In the genomic region with DNA sequence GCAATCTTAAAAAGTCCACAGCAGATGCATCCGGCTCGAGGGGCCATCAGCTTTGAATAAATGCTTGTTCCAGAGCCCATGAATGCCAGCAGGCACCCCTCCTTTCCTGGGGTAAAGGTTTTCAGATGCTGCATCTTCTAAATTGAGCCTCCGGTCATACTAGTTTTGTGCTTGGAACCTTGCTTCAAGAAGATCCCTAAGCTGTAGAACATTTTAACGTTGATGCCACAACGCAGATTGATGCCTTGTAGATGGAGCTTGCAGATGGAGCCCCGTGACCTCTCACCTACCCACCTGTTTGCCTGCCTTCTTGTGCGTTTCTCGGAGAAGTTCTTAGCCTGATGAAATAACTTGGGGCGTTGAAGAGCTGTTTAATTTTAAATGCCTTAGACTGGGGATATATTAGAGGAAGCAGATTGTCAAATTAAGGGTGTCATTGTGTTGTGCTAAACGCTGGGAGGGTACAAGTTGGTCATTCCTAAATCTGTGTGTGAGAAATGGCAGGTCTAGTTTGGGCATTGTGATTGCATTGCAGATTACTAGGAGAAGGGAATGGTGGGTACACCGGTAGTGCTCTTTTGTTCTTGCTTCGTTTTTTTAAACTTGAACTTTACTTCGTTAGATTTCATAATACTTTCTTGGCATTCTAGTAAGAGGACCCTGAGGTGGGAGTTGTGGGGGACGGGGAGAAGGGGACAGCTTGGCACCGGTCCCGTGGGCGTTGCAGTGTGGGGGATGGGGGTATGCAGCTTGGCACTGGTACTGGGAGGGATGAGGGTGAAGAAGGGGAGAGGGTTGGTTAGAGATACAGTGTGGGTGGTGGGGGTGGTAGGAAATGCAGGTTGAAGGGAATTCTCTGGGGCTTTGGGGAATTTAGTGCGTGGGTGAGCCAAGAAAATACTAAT, we compare ENCODE assay signal across 1 cellular context.
TF ChIP-seq lines count a peak whose summit lies in the region.

No MANE protein-coding gene starts in this region.

TF ChIP-seq in SK-N-SH treated with all-trans-retinoic acid at 6 μM for 48 hours, 23 proteins besides CTCF, POLR2A, EP300 and RAD21 (continued from another document):
- TF ChIP-seq ZNF565 (CRISPR knock-in tag; conservative IDR thresholded peaks at IDR 0.05; ENCODE audit: low read depth), result peak; percentile 52; the same call in 1 of the 2 replicates
- peak; percentile 36; the same call in 1 of the 2 replicates for TF ChIP-seq ZNF70 (CRISPR knock-in tag; IDR thresholded peaks at IDR 0.05)
- no peak for TF ChIP-seq CSDC2 (CRISPR knock-in tag; IDR thresholded peaks at IDR 0.05)
- TF ChIP-seq, protein P1, sequence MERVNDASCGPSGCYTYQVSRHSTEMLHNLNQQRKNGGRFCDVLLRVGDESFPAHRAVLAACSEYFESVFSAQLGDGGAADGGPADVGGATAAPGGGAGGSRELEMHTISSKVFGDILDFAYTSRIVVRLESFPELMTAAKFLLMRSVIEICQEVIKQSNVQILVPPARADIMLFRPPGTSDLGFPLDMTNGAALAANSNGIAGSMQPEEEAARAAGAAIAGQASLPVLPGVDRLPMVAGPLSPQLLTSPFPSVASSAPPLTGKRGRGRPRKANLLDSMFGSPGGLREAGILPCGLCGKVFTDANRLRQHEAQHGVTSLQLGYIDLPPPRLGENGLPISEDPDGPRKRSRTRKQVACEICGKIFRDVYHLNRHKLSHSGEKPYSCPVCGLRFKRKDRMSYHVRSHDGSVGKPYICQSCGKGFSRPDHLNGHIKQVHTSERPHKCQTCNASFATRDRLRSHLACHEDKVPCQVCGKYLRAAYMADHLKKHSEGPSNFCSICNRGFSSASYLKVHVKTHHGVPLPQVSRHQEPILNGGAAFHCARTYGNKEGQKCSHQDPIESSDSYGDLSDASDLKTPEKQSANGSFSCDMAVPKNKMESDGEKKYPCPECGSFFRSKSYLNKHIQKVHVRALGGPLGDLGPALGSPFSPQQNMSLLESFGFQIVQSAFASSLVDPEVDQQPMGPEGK (CRISPR knock-in tag; IDR thresholded peaks at IDR 0.05; ENCODE audit: borderline replicate concordance), result peak; percentile 59
- TF ChIP-seq GLIS3 (CRISPR knock-in tag; IDR thresholded peaks at IDR 0.05), result peak; percentile 5
- TF ChIP-seq BACH2 (CRISPR knock-in tag; IDR thresholded peaks at IDR 0.05; ENCODE audit: borderline replicate concordance), result no peak
- TF ChIP-seq, protein P2, sequence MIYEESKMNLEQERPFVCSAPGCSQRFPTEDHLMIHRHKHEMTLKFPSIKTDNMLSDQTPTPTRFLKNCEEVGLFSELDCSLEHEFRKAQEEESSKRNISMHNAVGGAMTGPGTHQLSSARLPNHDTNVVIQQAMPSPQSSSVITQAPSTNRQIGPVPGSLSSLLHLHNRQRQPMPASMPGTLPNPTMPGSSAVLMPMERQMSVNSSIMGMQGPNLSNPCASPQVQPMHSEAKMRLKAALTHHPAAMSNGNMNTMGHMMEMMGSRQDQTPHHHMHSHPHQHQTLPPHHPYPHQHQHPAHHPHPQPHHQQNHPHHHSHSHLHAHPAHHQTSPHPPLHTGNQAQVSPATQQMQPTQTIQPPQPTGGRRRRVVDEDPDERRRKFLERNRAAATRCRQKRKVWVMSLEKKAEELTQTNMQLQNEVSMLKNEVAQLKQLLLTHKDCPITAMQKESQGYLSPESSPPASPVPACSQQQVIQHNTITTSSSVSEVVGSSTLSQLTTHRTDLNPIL (CRISPR knock-in tag; IDR thresholded peaks at IDR 0.05; ENCODE audit: low read depth), result peak; percentile 29
- peak; percentile 30 for TF ChIP-seq TOX (CRISPR knock-in tag; IDR thresholded peaks at IDR 0.05; ENCODE audit: borderline replicate concordance)
- peak; percentile 20; the same call in 1 of the 2 replicates for TF ChIP-seq ZFP3 (CRISPR knock-in tag; IDR thresholded peaks at IDR 0.05)
- TF ChIP-seq, protein P3, sequence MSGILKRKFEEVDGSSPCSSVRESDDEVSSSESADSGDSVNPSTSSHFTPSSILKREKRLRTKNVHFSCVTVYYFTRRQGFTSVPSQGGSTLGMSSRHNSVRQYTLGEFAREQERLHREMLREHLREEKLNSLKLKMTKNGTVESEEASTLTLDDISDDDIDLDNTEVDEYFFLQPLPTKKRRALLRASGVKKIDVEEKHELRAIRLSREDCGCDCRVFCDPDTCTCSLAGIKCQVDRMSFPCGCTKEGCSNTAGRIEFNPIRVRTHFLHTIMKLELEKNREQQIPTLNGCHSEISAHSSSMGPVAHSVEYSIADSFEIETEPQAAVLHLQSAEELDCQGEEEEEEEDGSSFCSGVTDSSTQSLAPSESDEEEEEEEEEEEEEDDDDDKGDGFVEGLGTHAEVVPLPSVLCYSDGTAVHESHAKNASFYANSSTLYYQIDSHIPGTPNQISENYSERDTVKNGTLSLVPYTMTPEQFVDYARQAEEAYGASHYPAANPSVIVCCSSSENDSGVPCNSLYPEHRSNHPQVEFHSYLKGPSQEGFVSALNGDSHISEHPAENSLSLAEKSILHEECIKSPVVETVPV (CRISPR knock-in tag; IDR thresholded peaks at IDR 0.05), result no peak
- 0 out of 2 replicates have a peak, but pooled peaks have one; percentile 34 for TF ChIP-seq ZFP30 (CRISPR knock-in tag; IDR thresholded peaks at IDR 0.05)
- peak; percentile 2; the same call in 1 of the 2 replicates for TF ChIP-seq RARB (CRISPR knock-in tag; IDR thresholded peaks at IDR 0.05)
- TF ChIP-seq PPARA (CRISPR knock-in tag; IDR thresholded peaks at IDR 0.05; ENCODE audit: borderline replicate concordance), result peak; percentile 18; the same call in 1 of the 2 replicates
- peak; percentile 2; the same call in 1 of the 2 replicates for TF ChIP-seq ZC3H10 (CRISPR knock-in tag; IDR thresholded peaks at IDR 0.05)
